ENCODE assay signal across 16 cellular contexts in the genomic region with DNA sequence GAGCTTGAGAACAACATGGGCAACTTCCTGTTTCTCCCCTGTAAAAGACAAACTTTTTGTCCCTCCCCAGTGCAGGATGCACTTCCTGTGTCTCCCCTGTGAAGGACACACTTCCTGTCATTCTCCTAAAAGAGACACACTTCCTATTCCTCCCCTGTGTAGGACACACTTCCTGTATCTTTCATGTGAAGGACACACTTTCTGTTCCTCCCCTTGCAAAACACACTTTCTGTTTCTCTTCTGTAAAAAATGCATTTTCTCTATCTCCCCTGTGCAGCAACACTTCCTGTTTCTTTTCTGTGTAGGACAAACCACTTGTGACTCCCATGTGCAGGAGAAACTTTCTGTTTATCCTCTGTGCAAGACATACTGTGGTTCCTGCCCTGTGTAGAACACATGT.
DNase-seq lines count a peak whose midpoint lies in the region; ATAC-seq and TF ChIP-seq lines count a peak whose summit lies in the region.
"Had no signal": no experiment of that assay in that cellular context is flagged by ENCODE, and none has a peak within 500 bp of the region (broad histone marks: within the 10 kb centered on the region; RNA-seq: fewer than 3 reads in every experiment).

No MANE protein-coding gene starts in this region.

- no peak overlapping the region for H3K4ac ChIP-seq in H9 (ENCODE audit: low read depth, low read length)

- H2BK15ac ChIP-seq in H9 (ENCODE audit: low read depth, low read length) = no peak overlapping the region

- ATAC-seq in GM18868 (IDR thresholded peaks at IDR 0.05; ENCODE audit: unreplicated experiment) (peak; percentile 55), GM19397 (IDR thresholded peaks at IDR 0.05; ENCODE audit: unreplicated experiment) (no peak)
- no peak for ATAC-seq in naive thymus-derived CD4-positive, alpha-beta T cell
- ATAC-seq: A549, SK-N-SH treated with all-trans-retinoic acid at 6 μM for 48 hours had no signal

- H4K8ac ChIP-seq in H9 (replicated peaks; ENCODE audit: insufficient read length, low read depth, low read length) = no peak overlapping the region

- no peak for DNase-seq in activated naive CD4-positive, alpha-beta T cell treated with anti-CD3 and anti-CD28 coated beads, Interleukin-2, amount 10 ng/mL, durations not matched to agents 7 days and 5 days
- DNase-seq in activated naive CD4-positive, alpha-beta T cell treated with anti-CD3 and anti-CD28 coated beads, Interleukin-2, amount 50 U/mL, for 16 hours = no peak
- DNase-seq in naive thymus-derived CD4-positive, alpha-beta T cell = no peak
- no peak for DNase-seq in H9
- DNase-seq: COR-L47, NCI-H1092 treated with DMSO at 0.1 percent for 48 hours, NCI-H1694, NCI-H2227 treated with DMSO at 0.1 percent for 48 hours, NCI-H524, SHP77 treated with DMSO at 0.1 percent for 48 hours had no signal

- H3K14ac ChIP-seq in H9 (ENCODE audit: insufficient read depth, low read length) = no peak overlapping the region

- peaks cover 3% of the 10 kb centered on the region for H3K36me3 ChIP-seq in OCI-LY3 (replicated peaks; ENCODE audit: low read depth, low read length)
- H3K36me3 ChIP-seq in naive thymus-derived CD4-positive, alpha-beta T cell (ENCODE audit: control insufficient read depth in 2 of 3, insufficient read depth in 3 of 3, low read length in 3 of 3) = no peaks in the 10 kb centered on the region
- H3K36me3 ChIP-seq: BLaER1 treated with 17β-estradiol and CSF1 and Interleukin-3, amounts not matched to agents 10 nM and 100 nM had no signal

- CTCF ChIA-PET in activated naive CD4-positive, alpha-beta T cell treated with anti-CD3 and anti-CD28 coated beads, Interleukin-2, amount 10 ng/mL, durations not matched to agents 7 days and 5 days (lab: Charles Lee) = no interaction called here
- CTCF ChIA-PET in naive thymus-derived CD4-positive, alpha-beta T cell (lab: Charles Lee) = no interaction called here

- POLR2A ChIA-PET in naive thymus-derived CD4-positive, alpha-beta T cell (lab: Charles Lee) = no interaction called here

- H2BK5ac ChIP-seq in H9 (ENCODE audit: insufficient read length, low read length) = no peak overlapping the region

- H3K4me3 Mint-ChIP-seq in activated naive CD4-positive, alpha-beta T cell treated with anti-CD3 and anti-CD28 coated beads, Interleukin-2, amount 10 ng/mL, durations not matched to agents 7 days and 5 days = no peak overlapping the region
- peak overlapping the region in 4 of 10 donors; percentile 29 to 78 (median 66) for H3K4me3 Mint-ChIP-seq in naive thymus-derived CD4-positive, alpha-beta T cell
- H3K4me3 Mint-ChIP-seq in H9 = no peak overlapping the region

- no peak overlapping the region for H2BK20ac ChIP-seq in H9 (ENCODE audit: low read depth, low read length, poor library complexity, severe bottlenecking)

- H4K91ac ChIP-seq in H9 (ENCODE audit: insufficient read length, low read depth, low read length) = no peak overlapping the region

- H3K56ac ChIP-seq in H9 (ENCODE audit: insufficient read length, low read depth, low read length) = no peak overlapping the region

- H3K23ac ChIP-seq in H9 (ENCODE audit: insufficient read length, low read depth, low read length) = no peak overlapping the region

- H3K79me2 ChIP-seq in OCI-LY3 (ENCODE audit: low read length) = no peaks in the 10 kb centered on the region
- no peaks in the 10 kb centered on the region for H3K79me2 ChIP-seq in H9 (ENCODE audit: insufficient read depth, low read length)

- no peak overlapping the region for H2AK5ac ChIP-seq in H9 (ENCODE audit: insufficient read length, low read length)

- H4K20me1 ChIP-seq in OCI-LY3 (ENCODE audit: insufficient read depth, low read length) = no peaks in the 10 kb centered on the region
- H4K20me1 ChIP-seq in H9 (ENCODE audit: control insufficient read depth, insufficient read depth, insufficient read length) = no peaks in the 10 kb centered on the region
- H4K20me1 ChIP-seq: BLaER1 treated with 17β-estradiol and CSF1 and Interleukin-3, amounts not matched to agents 10 nM and 100 nM had no signal

- H3K23me2 ChIP-seq in H9 (ENCODE audit: insufficient read length, low read depth, low read length, poor library complexity, severe bottlenecking) = no peaks in the 10 kb centered on the region

- H3K9me3 ChIP-seq in OCI-LY3 (ENCODE audit: insufficient read depth, low read length) (peaks cover 17% of the 10 kb centered on the region), H9 (ENCODE audit: control insufficient read depth, low read depth, low read length) (no peaks in the 10 kb centered on the region)
- peaks cover 0 to 20% (median 12%) of the 10 kb centered on the region in 3 experiments for H3K9me3 ChIP-seq in naive thymus-derived CD4-positive, alpha-beta T cell (ENCODE audit: control insufficient read depth in 2 of 3, low read length in 3 of 3)
- H3K9me3 ChIP-seq: A549; BLaER1 treated with 17β-estradiol and CSF1 and Interleukin-3, amounts not matched to agents 10 nM and 100 nM had no signal

- peak overlapping the region; percentile 83 for H3K27ac Mint-ChIP-seq in activated naive CD4-positive, alpha-beta T cell treated with anti-CD3 and anti-CD28 coated beads, Interleukin-2, amount 10 ng/mL, durations not matched to agents 7 days and 5 days
- H3K27ac Mint-ChIP-seq in naive thymus-derived CD4-positive, alpha-beta T cell = peak overlapping the region in 4 of 9 donors; percentile 19 to 59 (median 42)
- H3K27ac Mint-ChIP-seq in H9 = no peak overlapping the region

- H3K36me3 Mint-ChIP-seq in activated naive CD4-positive, alpha-beta T cell treated with anti-CD3 and anti-CD28 coated beads, Interleukin-2, amount 10 ng/mL, durations not matched to agents 7 days and 5 days = peaks cover 30% of the 10 kb centered on the region
- H3K36me3 Mint-ChIP-seq in naive thymus-derived CD4-positive, alpha-beta T cell = peaks cover 0 to 48% (median 35%) of the 10 kb centered on the region in 5 donors
- H3K36me3 Mint-ChIP-seq in H9 (ENCODE audit: insufficient read depth in 1 of 3, low read depth in 3 of 3) = no peaks in the 10 kb centered on the region

- H3K4me1 ChIP-seq in OCI-LY3 (ENCODE audit: low read length) (peaks cover 21% of the 10 kb centered on the region; the same call in 1 of the 2 replicates), H9 (ENCODE audit: insufficient read depth, low read length) (no peaks in the 10 kb centered on the region)
- peaks cover 0 to 23% of the 10 kb centered on the region in 2 donors for H3K4me1 ChIP-seq in naive thymus-derived CD4-positive, alpha-beta T cell (ENCODE audit: control insufficient read depth in 2 of 2, insufficient read depth in 2 of 2, low read length in 2 of 2)
- H3K4me1 ChIP-seq: A549; BLaER1 treated with 17β-estradiol and CSF1 and Interleukin-3, amounts not matched to agents 10 nM and 100 nM had no signal

- H3K18ac ChIP-seq in H9 (ENCODE audit: insufficient read length, low read depth, low read length) = no peak overlapping the region

- H2AFZ ChIP-seq in OCI-LY3 (ENCODE audit: low read depth, low read length) (no peak overlapping the region), H9 (ENCODE audit: low read length) (no peak overlapping the region)

- H4K5ac ChIP-seq in H9 (ENCODE audit: insufficient read length, low read depth, low read length) = no peak overlapping the region

- no peak overlapping the region for H3K4me2 ChIP-seq in OCI-LY3 (ENCODE audit: low read length)
- no peak overlapping the region for H3K4me2 ChIP-seq in H9 (ENCODE audit: insufficient read depth, insufficient read length, low read length)
- H3K4me2 ChIP-seq: A549; BLaER1 treated with 17β-estradiol and CSF1 and Interleukin-3, amounts not matched to agents 10 nM and 100 nM had no signal

- no peak overlapping the region for H3T11ph ChIP-seq in H9 (ENCODE audit: low read length)

- TF ChIP-seq CTCF in OCI-LY3 (IDR thresholded peaks at IDR 0.05; ENCODE audit: low read depth, low read length) (no peak), H9 (conservative IDR thresholded peaks at IDR 0.05) (no peak)

- H3K4me3 ChIP-seq in OCI-LY3 (ENCODE audit: low read length) = no peak overlapping the region
- H3K4me3 ChIP-seq in naive thymus-derived CD4-positive, alpha-beta T cell (ENCODE audit: low read length) = peak overlapping the region; percentile 39
- H3K4me3 ChIP-seq: A549; BLaER1 treated with 17β-estradiol and CSF1 and Interleukin-3, amounts not matched to agents 10 nM and 100 nM had no signal

- H3K79me1 ChIP-seq in H9 (ENCODE audit: insufficient read depth, low read depth, low read length, poor library complexity, severe bottlenecking) = no peaks in the 10 kb centered on the region

- no peak overlapping the region for H2BK12ac ChIP-seq in H9 (ENCODE audit: insufficient read length, low read depth, low read length)

- H2BK120ac ChIP-seq in H9 (ENCODE audit: low read depth, low read length, poor library complexity, severe bottlenecking) = no peak overlapping the region

- H3K27me3 Mint-ChIP-seq in activated naive CD4-positive, alpha-beta T cell treated with anti-CD3 and anti-CD28 coated beads, Interleukin-2, amount 10 ng/mL, durations not matched to agents 7 days and 5 days = no peaks in the 10 kb centered on the region
- no peaks in the 10 kb centered on the region for H3K27me3 Mint-ChIP-seq in naive thymus-derived CD4-positive, alpha-beta T cell
- H3K27me3 Mint-ChIP-seq in H9 (ENCODE audit: low read depth) = no peaks in the 10 kb centered on the region

- H3K27me3 ChIP-seq in OCI-LY3 (ENCODE audit: low read depth, low read length) (no peaks in the 10 kb centered on the region), H9 (ENCODE audit: insufficient read depth, low read length) (no peaks in the 10 kb centered on the region)
- H3K27me3 ChIP-seq in naive thymus-derived CD4-positive, alpha-beta T cell (ENCODE audit: control insufficient read depth in 2 of 2, insufficient read depth in 2 of 2, low read length in 2 of 2) = no peaks in the 10 kb centered on the region
- H3K27me3 ChIP-seq: BLaER1 treated with 17β-estradiol and CSF1 and Interleukin-3, amounts not matched to agents 10 nM and 100 nM had no signal

- intact Hi-C loops in naive thymus-derived CD4-positive, alpha-beta T cell (cut with micrococcal nuclease) = no loop called here

- peaks cover 54% of the 10 kb centered on the region for H3K9me3 Mint-ChIP-seq in activated naive CD4-positive, alpha-beta T cell treated with anti-CD3 and anti-CD28 coated beads, Interleukin-2, amount 10 ng/mL, durations not matched to agents 7 days and 5 days
- H3K9me3 Mint-ChIP-seq in naive thymus-derived CD4-positive, alpha-beta T cell = peaks cover 0 to 61% (median 35%) of the 10 kb centered on the region in 11 donors
- no peaks in the 10 kb centered on the region for H3K9me3 Mint-ChIP-seq in H9

- no peak overlapping the region for H3K9ac ChIP-seq in OCI-LY3 (ENCODE audit: low read length)
- H3K9ac ChIP-seq in H9 (ENCODE audit: extremely low read depth, insufficient read length, low read length) = no peak overlapping the region
- H3K9ac ChIP-seq: BLaER1 treated with 17β-estradiol and CSF1 and Interleukin-3, amounts not matched to agents 10 nM and 100 nM had no signal

- H3K4me1 Mint-ChIP-seq in activated naive CD4-positive, alpha-beta T cell treated with anti-CD3 and anti-CD28 coated beads, Interleukin-2, amount 10 ng/mL, durations not matched to agents 7 days and 5 days = peaks cover 49% of the 10 kb centered on the region
- peaks cover 0 to 61% (median 39%) of the 10 kb centered on the region in 7 donors for H3K4me1 Mint-ChIP-seq in naive thymus-derived CD4-positive, alpha-beta T cell
- no peaks in the 10 kb centered on the region for H3K4me1 Mint-ChIP-seq in H9

- H3K27ac ChIP-seq in OCI-LY3 (ENCODE audit: low read length) = peak overlapping the region; percentile 11; the same call in 1 of the 2 replicates
- H3K27ac ChIP-seq in naive thymus-derived CD4-positive, alpha-beta T cell (ENCODE audit: low read depth, low read length) = no peak overlapping the region
- no peak overlapping the region for H3K27ac ChIP-seq in H9 (ENCODE audit: insufficient read length, low read depth, low read length)
- H3K27ac ChIP-seq: A549; BLaER1 treated with 17β-estradiol and CSF1 and Interleukin-3, amounts not matched to agents 10 nM and 100 nM had no signal
